In the genomic region with DNA sequence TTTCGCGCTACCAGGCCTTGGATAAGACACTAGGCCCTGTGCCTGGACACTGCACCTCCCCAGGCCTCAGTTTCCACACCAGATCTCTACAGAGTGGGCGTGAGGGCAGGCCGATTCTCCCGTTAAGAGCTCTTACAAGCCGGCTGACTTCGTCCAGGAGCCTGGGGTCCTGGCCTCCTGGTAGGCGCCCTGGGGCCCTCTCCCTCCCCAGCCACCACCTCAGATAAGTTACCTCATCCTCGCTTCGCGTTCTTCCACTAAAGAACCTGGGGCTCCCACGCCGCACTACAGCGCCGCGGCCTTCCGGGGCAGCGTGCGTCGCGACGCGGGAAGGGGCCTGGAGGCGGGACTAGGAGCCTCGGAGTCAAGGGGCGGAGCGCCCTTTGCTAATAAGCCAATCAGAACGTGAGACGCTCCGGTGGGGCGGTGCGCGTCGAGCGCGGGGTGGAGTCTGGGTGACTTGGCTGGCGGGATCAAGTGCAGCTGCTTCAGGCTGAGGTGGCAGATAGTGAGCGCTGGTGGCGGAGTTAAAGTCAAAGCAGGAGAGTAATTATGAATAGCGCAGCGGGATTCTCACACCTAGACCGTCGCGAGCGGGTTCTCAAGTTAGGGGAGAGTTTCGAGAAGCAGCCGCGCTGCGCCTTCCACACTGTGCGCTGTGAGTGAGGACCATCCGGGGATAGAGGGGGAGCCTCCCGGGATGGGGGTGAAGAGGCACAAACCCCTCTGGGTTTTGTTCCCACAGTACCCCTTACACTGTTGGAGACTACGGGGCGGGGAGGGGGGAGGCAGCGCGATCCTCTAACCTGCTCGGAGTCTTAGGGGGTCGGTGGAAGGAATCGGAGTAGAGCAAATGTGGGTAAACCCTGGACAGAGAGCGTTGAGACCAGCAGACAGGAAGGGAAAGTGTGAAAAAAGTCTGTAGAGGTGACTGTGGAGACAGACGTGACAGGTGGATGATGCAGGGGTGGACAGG, we compare ENCODE assay signal across 8 cellular contexts. TPM values are rescaled to one million over a fixed set of nuclear protein-coding genes. Genes with fewer than 3 reads are reported as not detected.
DNase-seq lines count a peak whose midpoint lies in the region; ATAC-seq, FAIRE-seq and TF ChIP-seq lines count a peak whose summit lies in the region.

EAF2 (plus strand) TSS at position 476 of the 976 bp plus-strand sequence; CDS start at position 553, 77 bp downstream.
A gene with protein sequence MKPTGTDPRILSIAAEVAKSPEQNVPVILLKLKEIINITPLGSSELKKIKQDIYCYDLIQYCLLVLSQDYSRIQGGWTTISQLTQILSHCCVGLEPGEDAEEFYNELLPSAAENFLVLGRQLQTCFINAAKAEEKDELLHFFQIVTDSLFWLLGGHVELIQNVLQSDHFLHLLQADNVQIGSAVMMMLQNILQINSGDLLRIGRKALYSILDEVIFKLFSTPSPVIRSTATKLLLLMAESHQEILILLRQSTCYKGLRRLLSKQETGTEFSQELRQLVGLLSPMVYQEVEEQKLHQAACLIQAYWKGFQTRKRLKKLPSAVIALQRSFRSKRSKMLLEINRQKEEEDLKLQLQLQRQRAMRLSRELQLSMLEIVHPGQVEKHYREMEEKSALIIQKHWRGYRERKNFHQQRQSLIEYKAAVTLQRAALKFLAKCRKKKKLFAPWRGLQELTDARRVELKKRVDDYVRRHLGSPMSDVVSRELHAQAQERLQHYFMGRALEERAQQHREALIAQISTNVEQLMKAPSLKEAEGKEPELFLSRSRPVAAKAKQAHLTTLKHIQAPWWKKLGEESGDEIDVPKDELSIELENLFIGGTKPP (minus strand): TSS at position 327 of the 976 bp plus-strand sequence. CDS start 6,100 bp downstream, outside the sequence.

- intact Hi-C loops in colonic mucosa (cut with DNase I) = no loop called here

- DNase-seq in BE2C (peak; percentile 95), GM19239 (ENCODE audit: insufficient read length, low spot score) (peak; percentile 78), NCI-H524 treated with DMSO at 0.1 percent for 48 hours (lab: John Stamatoyannopoulos, UW) (peak; percentile 93), colonic mucosa (peak; percentile 98)
- peak; percentile 94 to 96 for DNase-seq in activated CD4-positive, alpha-beta T cell treated with anti-CD3 and anti-CD28 coated beads for 4 hours
- peak; percentile 90 to 93 for DNase-seq in stimulated activated CD4-positive, alpha-beta T cell treated with anti-CD3 and anti-CD28 coated beads, Interleukin-1b, Interleukin-23, amount 100 ng/mL, for 4 hours (ENCODE audit: low read depth in 2 of 2)

- peak; percentile 97 for FAIRE-seq in GM19239 (lab: Jason Lieb, UNC)

- H3K36me3 ChIP-seq in BE2C = peaks cover 5% of the 10 kb centered on the region; the same call in 1 of the 2 replicates
- no peaks in the 10 kb centered on the region for H3K36me3 ChIP-seq in colonic mucosa

- H3K9me3 ChIP-seq in BE2C = no peaks in the 10 kb centered on the region
- no peaks in the 10 kb centered on the region for H3K9me3 ChIP-seq in colonic mucosa

- TF ChIP-seq CTCF in BE2C (IDR thresholded peaks at IDR 0.05; ENCODE audit: low read depth, low read length) = no peak
- TF ChIP-seq CTCF in colonic mucosa (IDR thresholded peaks at IDR 0.05) = no peak

- ATAC-seq in HG03457 (IDR thresholded peaks at IDR 0.05; ENCODE audit: unreplicated experiment) = peak; percentile 98

- H3K27me3 ChIP-seq in BE2C (peaks cover 21% of the 10 kb centered on the region), colonic mucosa (no peaks in the 10 kb centered on the region), layer of hippocampus (ENCODE audit: control insufficient read depth, insufficient read depth, low read length) (no peaks in the 10 kb centered on the region)

- H3K4me3 ChIP-seq in BE2C (ENCODE audit: low read depth, low read length) = peak within 1 kb of the TSS; percentile 78
- H3K4me3 ChIP-seq in colonic mucosa = peak within 1 kb of the TSS; percentile 66

- H3K4me1 ChIP-seq in BE2C (peaks cover 3% of the 10 kb centered on the region; the same call in 1 of the 2 replicates), colonic mucosa (peaks cover 6% of the 10 kb centered on the region)

- H3K9ac ChIP-seq in colonic mucosa (ENCODE audit: low read depth in 2 of 2, low read length in 2 of 2) = peak within 1 kb of the TSS; percentile 52 to 86

- H3K27ac ChIP-seq in colonic mucosa (peak within 1 kb of the TSS; percentile 78), layer of hippocampus (ENCODE audit: low read depth, low read length) (peak within 1 kb of the TSS; percentile 25)

RNA-seq across cellular contexts. Expression of gene EAF2, which starts in this region (rescaled TPM):
- not detected for polyA plus RNA-seq in BE2C (2012; ENCODE audit: insufficient read depth, insufficient read length, low read depth)
- total RNA-seq in colonic mucosa = 1 to 10 TPM; 4.5 to 6.3 TPM

RNA-seq across cellular contexts. Expression of the second gene that starts in this region (rescaled TPM):
- 5.3 TPM for polyA plus RNA-seq in BE2C (2012; ENCODE audit: insufficient read depth, insufficient read length, low read depth)
- 10 to 100 TPM; 10.8 to 12.5 TPM for total RNA-seq in colonic mucosa

Comparison
In these comparisons a context has a peak if more than half of its experiments do, and no peak if none do; other contexts are left out.
1. Peak in every context shown above with its lines: DNase-seq, ATAC-seq, H3K4me3 ChIP-seq and H3K27ac ChIP-seq.